In the genomic region with DNA sequence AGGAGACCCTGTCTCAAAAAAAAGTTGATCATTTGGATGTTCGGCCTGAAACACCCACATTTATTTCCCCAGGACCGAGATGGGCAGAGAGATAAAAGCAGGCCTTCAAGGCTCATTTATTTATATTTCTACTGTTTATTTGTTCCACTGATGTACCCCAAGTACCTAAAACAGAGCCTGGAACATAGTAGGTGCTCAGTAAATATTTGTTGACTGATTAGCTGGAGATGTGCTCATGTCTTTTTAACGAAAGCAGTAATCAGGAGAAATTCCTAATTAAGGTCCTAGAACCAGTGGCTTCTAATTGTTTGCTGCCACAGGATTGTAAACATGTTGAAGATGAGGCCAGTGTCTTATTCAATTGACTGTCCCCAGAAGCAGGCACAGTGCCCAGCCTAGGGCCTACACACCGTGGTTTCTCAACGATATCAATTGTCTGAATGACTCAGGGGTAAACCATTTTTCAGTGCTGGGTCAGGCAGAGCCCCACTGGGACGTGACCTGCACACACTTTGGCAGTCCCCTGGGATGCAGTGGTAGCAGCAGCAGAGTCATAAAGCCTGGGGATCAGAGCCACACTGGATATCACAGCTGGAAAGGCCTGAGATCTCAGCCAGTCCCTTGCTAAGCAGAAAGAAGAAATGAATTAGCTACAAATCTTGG, we compare ENCODE assay signal across 11 cellular contexts. TPM values are rescaled to one million over a fixed set of nuclear protein-coding genes. Genes with fewer than 3 reads are reported as not detected.
DNase-seq lines count a peak whose midpoint lies in the region; ATAC-seq and TF ChIP-seq lines count a peak whose summit lies in the region.
"Had no signal": no experiment of that assay in that cellular context is flagged by ENCODE, and none has a peak within 500 bp of the region (broad histone marks: within the 10 kb centered on the region; RNA-seq: fewer than 3 reads in every experiment).

No MANE protein-coding gene starts in this region.

- no peaks in the 10 kb centered on the region for H3K36me3 ChIP-seq in gastrocnemius medialis

- peak; percentile 76 to 85 for ATAC-seq in gastrocnemius medialis
- ATAC-seq in HG02763 (IDR thresholded peaks at IDR 0.05; ENCODE audit: unreplicated experiment): no peak
- no peak for ATAC-seq in HG03025 (IDR thresholded peaks at IDR 0.05; ENCODE audit: low FRiP score, unreplicated experiment)

- in situ Hi-C loops in gastrocnemius medialis (cut with MboI; ENCODE audit: low sequenced_read_pairs in 4 of 4): no loop called here

- H3K27me3 ChIP-seq in gastrocnemius medialis: no peaks in the 10 kb centered on the region

- intact Hi-C loops in gastrocnemius medialis (cut with DNase I; ENCODE audit: low total_unique reads): no loop called here

- peak; percentile 33 for DNase-seq in GM12865 (ENCODE audit: low read depth)
- peak; percentile 28 for DNase-seq in RKO (ENCODE audit: low spot score)
- peak; percentile 56 for DNase-seq in epithelial cell of esophagus (ENCODE audit: low read depth)
- DNase-seq in gastrocnemius medialis: peak; percentile 41 to 73
- DNase-seq in COR-L47 (lab: John Stamatoyannopoulos, UW): no peak
- no peak for DNase-seq in SIG-M5 treated with dmso at 0.1 percent for 504 hours (lab: John Stamatoyannopoulos, UW; ENCODE audit: unreplicated experiment)
- DNase-seq: anterior cingulate cortex; stimulated activated CD4-positive, alpha-beta T cell treated with anti-CD3 and anti-CD28 coated beads, Interleukin-12 subunit alpha, Interleukin-12 subunit beta, amount 100 ng/mL, for 4 hours; stimulated activated naive CD4-positive, alpha-beta T cell treated with Interleukin-2 at 50 U/mL for 16 hours had no signal

- TF ChIP-seq CTCF in GM12865 (IDR thresholded peaks at IDR 0.05; ENCODE audit: insufficient read depth, low read depth, low read length, missing control alignments): no peak
- no peak for TF ChIP-seq CTCF in epithelial cell of esophagus (IDR thresholded peaks at IDR 0.05; ENCODE audit: insufficient read depth, low read depth, low read length, missing control alignments)
- no peak for TF ChIP-seq CTCF in gastrocnemius medialis (IDR thresholded peaks at IDR 0.05 in 4 of 5, conservative IDR thresholded peaks at IDR 0.05 in 1 of 5)

- H3K4me3 ChIP-seq in GM12865 (ENCODE audit: low read depth, low read length): no peak overlapping the region
- H3K4me3 ChIP-seq in epithelial cell of esophagus (ENCODE audit: low read length): no peak overlapping the region
- H3K4me3 ChIP-seq in gastrocnemius medialis: no peak overlapping the region

- no peaks in the 10 kb centered on the region for H3K4me1 ChIP-seq in gastrocnemius medialis

- H3K9me3 ChIP-seq in gastrocnemius medialis: no peaks in the 10 kb centered on the region

- no peak for TF ChIP-seq POLR2A in gastrocnemius medialis (IDR thresholded peaks at IDR 0.05)

- peak overlapping the region in 3 of 4 donors; percentile 47 to 65 (median 64) for H3K27ac ChIP-seq in gastrocnemius medialis

RNA-seq across cellular contexts. Expression of gene SOST, which starts 34.8 kb away (rescaled TPM):
- total RNA-seq in gastrocnemius medialis: not detected

RNA-seq across cellular contexts. Expression of gene DUSP3, which starts 54.9 kb away (rescaled TPM):
- total RNA-seq in gastrocnemius medialis: 100 to 1,000 TPM; 121 to 184 (median 145) TPM

RNA-seq across cellular contexts. Expression of gene CFAP97D1, which starts 56.4 kb away (rescaled TPM):
- not detected for total RNA-seq in gastrocnemius medialis

Comparison
In these comparisons a context has a peak if more than half of its experiments do, and no peak if none do; other contexts are left out.
1. DNase-seq: peak in GM12865 (single experiment), RKO (single experiment), epithelial cell of esophagus (single experiment) and gastrocnemius medialis (2 of 2); none in COR-L47 (single experiment) and SIG-M5 treated with dmso at 0.1 percent for 504 hours (single experiment).
2. ATAC-seq: peak in gastrocnemius medialis (2 of 2); none in HG02763 (single experiment) and HG03025 (single experiment).